In genomic region chr9:136799854-136800657, GRCh38 we compare ENCODE assay signal across 8 cellular contexts.
DNase-seq lines count a peak whose midpoint lies in the region; ATAC-seq and TF ChIP-seq lines count a peak whose summit lies in the region.

No MANE protein-coding gene starts in this region.

- no peak for ATAC-seq in HG02678 (IDR thresholded peaks at IDR 0.05; ENCODE audit: unreplicated experiment)

- H3K27me3 ChIP-seq in muscle layer of duodenum (ENCODE audit: low read depth, low read length) = peaks cover 21% of the 10 kb centered on the region

- no peak for TF ChIP-seq CTCF in epithelial cell of esophagus (IDR thresholded peaks at IDR 0.05; ENCODE audit: insufficient read depth, low read depth, low read length, missing control alignments)

- peaks cover 0 to 18% of the 10 kb centered on the region in 2 donors for H3K4me1 ChIP-seq in muscle layer of duodenum (ENCODE audit: control insufficient read depth in 1 of 2, insufficient read depth in 2 of 2, low read length in 2 of 2)

- DNase-seq in GDM1 (lab: John Stamatoyannopoulos, UW) (peak; percentile 81), HuH-7.5 (ENCODE audit: low spot score) (peak; percentile 89), OCI-M1 (lab: John Stamatoyannopoulos, UW) (peak; percentile 94), activated T-cell treated with anti-CD3 and anti-CD28 coated beads for 1 hour (ENCODE audit: low read depth) (peak; percentile 95), epithelial cell of esophagus (ENCODE audit: low read depth) (peak; percentile 91)
- DNase-seq in stimulated activated CD8-positive, alpha-beta memory T cell treated with anti-CD3 and anti-CD28 coated beads, Interleukin-4, amount 100 ng/mL, for 48 hours = peak; percentile 93

- no peaks in the 10 kb centered on the region for H3K9me3 ChIP-seq in muscle layer of duodenum (ENCODE audit: control insufficient read depth in 1 of 2, low read length in 2 of 2)

- no peaks in the 10 kb centered on the region for H3K36me3 ChIP-seq in muscle layer of duodenum (ENCODE audit: control insufficient read depth in 1 of 2, insufficient read depth in 2 of 2, low read length in 2 of 2)

- no peak overlapping the region for H3K27ac ChIP-seq in muscle layer of duodenum (ENCODE audit: low read length)

- H3K4me3 ChIP-seq in epithelial cell of esophagus (ENCODE audit: low read length) (peak overlapping the region; percentile 28), muscle layer of duodenum (ENCODE audit: low read depth in 1 of 2, low read length in 2 of 2) (peak overlapping the region; percentile 39 to 52)
